ENCODE assay signal across 19 cellular contexts in genomic region chr6:134166529-134167221, GRCh38.
DNase-seq lines count a peak whose midpoint lies in the region; ATAC-seq and TF ChIP-seq lines count a peak whose summit lies in the region.
"Had no signal": no experiment of that assay in that cellular context is flagged by ENCODE, and none has a peak within 500 bp of the region (broad histone marks: within the 10 kb centered on the region; RNA-seq: fewer than 3 reads in every experiment).

No MANE protein-coding gene starts in this region.

- peaks cover 0 to 21% (median 10%) of the 10 kb centered on the region in 4 donors for H3K4me1 ChIP-seq in right lobe of liver
- peaks cover 20% of the 10 kb centered on the region for H3K4me1 ChIP-seq in upper lobe of right lung
- H3K4me1 ChIP-seq: uterus had no signal

- WGBS in right lobe of liver (ENCODE audit: insufficient coverage, low coverage, low lambda C conversion rate, missing lambda C conversion rate) = 47% methylated on average over 6 of the region's 6 CpGs

- H3K4me3 Mint-ChIP-seq in activated naive CD8-positive, alpha-beta T cell treated with anti-CD3 and anti-CD28 coated beads, Interleukin-2, amount 50 U/mL, for 24 hours = no peak overlapping the region
- H3K4me3 Mint-ChIP-seq in activated naive CD8-positive, alpha-beta T cell treated with anti-CD3 and anti-CD28 coated beads for 36 hours = no peak overlapping the region
- H3K4me3 Mint-ChIP-seq in chondrocyte (ENCODE audit: unreplicated experiment) = no peak overlapping the region
- H3K4me3 Mint-ChIP-seq: natural killer cell treated with Interleukin-12 subunit alpha and Interleukin-12 subunit beta and Interleukin-15 and Interleukin-18, amount 100 ng/mL, for 72 hours; T-helper 2 cell treated with Interferon-gamma antibody and Interleukin-4, amounts not matched to agents 5 μg/mL and 100 μg/mL, for 36 hours had no signal

- H3K4me1 Mint-ChIP-seq in activated naive CD8-positive, alpha-beta T cell treated with anti-CD3 and anti-CD28 coated beads, Interleukin-2, amount 50 U/mL, for 24 hours = peaks cover 22% of the 10 kb centered on the region
- peaks cover 24% of the 10 kb centered on the region for H3K4me1 Mint-ChIP-seq in activated naive CD8-positive, alpha-beta T cell treated with anti-CD3 and anti-CD28 coated beads for 36 hours
- H3K4me1 Mint-ChIP-seq in chondrocyte (ENCODE audit: low read depth) = peaks cover 28% of the 10 kb centered on the region

- peaks cover 37% of the 10 kb centered on the region for H3K36me3 Mint-ChIP-seq in activated naive CD8-positive, alpha-beta T cell treated with anti-CD3 and anti-CD28 coated beads, Interleukin-2, amount 50 U/mL, for 24 hours (ENCODE audit: low read depth)
- peaks cover 43% of the 10 kb centered on the region for H3K36me3 Mint-ChIP-seq in activated naive CD8-positive, alpha-beta T cell treated with anti-CD3 and anti-CD28 coated beads for 36 hours
- H3K36me3 Mint-ChIP-seq in chondrocyte (ENCODE audit: low read depth) = peaks cover 23% of the 10 kb centered on the region

- H3K27ac Mint-ChIP-seq in activated naive CD8-positive, alpha-beta T cell treated with anti-CD3 and anti-CD28 coated beads, Interleukin-2, amount 50 U/mL, for 24 hours = peak overlapping the region; percentile 23
- no peak overlapping the region for H3K27ac Mint-ChIP-seq in activated naive CD8-positive, alpha-beta T cell treated with anti-CD3 and anti-CD28 coated beads for 36 hours
- H3K27ac Mint-ChIP-seq in chondrocyte (ENCODE audit: unreplicated experiment) = peak overlapping the region; percentile 46
- H3K27ac Mint-ChIP-seq: natural killer cell treated with Interleukin-12 subunit alpha and Interleukin-12 subunit beta and Interleukin-15 and Interleukin-18, amount 100 ng/mL, for 72 hours; T-helper 2 cell treated with Interferon-gamma antibody and Interleukin-4, amounts not matched to agents 5 μg/mL and 100 μg/mL, for 36 hours had no signal

- H3K27ac ChIP-seq in right lobe of liver (no peak overlapping the region), upper lobe of right lung (no peak overlapping the region)
- H3K27ac ChIP-seq: uterus had no signal

- ATAC-seq in activated naive CD8-positive, alpha-beta T cell treated with anti-CD3 and anti-CD28 coated beads, Interleukin-2, amount 50 U/mL, for 24 hours = no peak
- peak; percentile 26 to 74 (median 45) for ATAC-seq in right lobe of liver
- peak; percentile 5 for ATAC-seq in upper lobe of right lung
- ATAC-seq: natural killer cell treated with Interleukin-12 subunit alpha and Interleukin-12 subunit beta and Interleukin-15 and Interleukin-18, amount 100 ng/mL, for 72 hours had no signal

- no peaks in the 10 kb centered on the region for H3K9me3 Mint-ChIP-seq in activated naive CD8-positive, alpha-beta T cell treated with anti-CD3 and anti-CD28 coated beads, Interleukin-2, amount 50 U/mL, for 24 hours
- H3K9me3 Mint-ChIP-seq in activated naive CD8-positive, alpha-beta T cell treated with anti-CD3 and anti-CD28 coated beads for 36 hours = no peaks in the 10 kb centered on the region
- no peaks in the 10 kb centered on the region for H3K9me3 Mint-ChIP-seq in chondrocyte (ENCODE audit: low read depth)
- H3K9me3 Mint-ChIP-seq: natural killer cell treated with Interleukin-12 subunit alpha and Interleukin-12 subunit beta and Interleukin-15 and Interleukin-18, amount 100 ng/mL, for 72 hours; T-helper 2 cell treated with Interferon-gamma antibody and Interleukin-4, amounts not matched to agents 5 μg/mL and 100 μg/mL, for 36 hours had no signal

- H3K36me3 ChIP-seq in right lobe of liver (peaks cover 5 to 30% (median 15%) of the 10 kb centered on the region in 4 donors), upper lobe of right lung (peaks cover 37% of the 10 kb centered on the region)
- H3K36me3 ChIP-seq: uterus had no signal

- no peak for DNase-seq in activated naive CD8-positive, alpha-beta T cell treated with anti-CD3 and anti-CD28 coated beads, Interleukin-2, amount 50 U/mL, for 24 hours
- no peak for DNase-seq in activated naive CD8-positive, alpha-beta T cell treated with anti-CD3 and anti-CD28 coated beads for 36 hours
- DNase-seq in chondrocyte (ENCODE audit: low spot score) = no peak
- DNase-seq in right lobe of liver = no peak
- no peak for DNase-seq in upper lobe of right lung
- no peak for DNase-seq in pons (ENCODE audit: low spot score)
- DNase-seq in middle frontal gyrus (ENCODE audit: extremely low spot score, low spot score) = no peak
- no peak for DNase-seq in NCI-H774 (lab: John Stamatoyannopoulos, UW)
- DNase-seq: activated CD4-positive, alpha-beta T cell treated with anti-CD3 and anti-CD28 coated beads for 1 hour; activated effector memory CD4-positive, alpha-beta T cell treated with Interleukin-2 at 50 U/mL for 16 hours; NCI-H2029; NCI-H446 treated with DMSO at 0.1 percent for 48 hours; retina; SHP77; stimulated activated CD4-positive, alpha-beta T cell treated with anti-CD3 and anti-CD28 coated beads, Interleukin-15, amount 100 ng/mL, for 24 hours; uterus had no signal

- no peak for TF ChIP-seq POLR2A in right lobe of liver (IDR thresholded peaks at IDR 0.05)

- intact Hi-C loops in right lobe of liver (cut with DNase I) = no loop called here
- intact Hi-C loops in upper lobe of right lung (cut with DNase I) = no loop called here

- H3K9me3 ChIP-seq in right lobe of liver (no peaks in the 10 kb centered on the region), upper lobe of right lung (no peaks in the 10 kb centered on the region)
- H3K9me3 ChIP-seq: uterus had no signal

- TF ChIP-seq CTCF in chondrocyte (IDR thresholded peaks at IDR 0.05) = no peak
- TF ChIP-seq CTCF in right lobe of liver (IDR thresholded peaks at IDR 0.05) = no peak
- TF ChIP-seq CTCF in upper lobe of right lung (IDR thresholded peaks at IDR 0.05) = no peak

- H3K4me3 ChIP-seq in right lobe of liver = no peak overlapping the region
- no peak overlapping the region for H3K4me3 ChIP-seq in upper lobe of right lung
- H3K4me3 ChIP-seq: lung, uterus had no signal

- H3K27me3 ChIP-seq in right lobe of liver = no peaks in the 10 kb centered on the region
- H3K27me3 ChIP-seq in upper lobe of right lung = no peaks in the 10 kb centered on the region
- H3K27me3 ChIP-seq: uterus had no signal

- no peaks in the 10 kb centered on the region for H3K27me3 Mint-ChIP-seq in activated naive CD8-positive, alpha-beta T cell treated with anti-CD3 and anti-CD28 coated beads, Interleukin-2, amount 50 U/mL, for 24 hours
- no peaks in the 10 kb centered on the region for H3K27me3 Mint-ChIP-seq in activated naive CD8-positive, alpha-beta T cell treated with anti-CD3 and anti-CD28 coated beads for 36 hours
- no peaks in the 10 kb centered on the region for H3K27me3 Mint-ChIP-seq in chondrocyte (ENCODE audit: low read depth)
